10 cellular contexts compared by ENCODE assay signal in genomic region chr4:1330761-1331590, GRCh38.
A peak's percentile ranks its signal among the peaks of the same experiment; 100 is the strongest.
DNase-seq lines count a peak whose midpoint lies in the region; FAIRE-seq lines count a peak whose summit lies in the region.
"Had no signal": no experiment of that assay in that cellular context is flagged by ENCODE, and none has a peak within 500 bp of the region (broad histone marks: within the 10 kb centered on the region; RNA-seq: fewer than 3 reads in every experiment).

No MANE protein-coding gene starts in this region.

- peak; percentile 76 for DNase-seq in RCC 7860 (ENCODE audit: low spot score)
- peak; percentile 34 for DNase-seq in activated T-cell treated with anti-CD3 and anti-CD28 coated beads for 1 hour (ENCODE audit: low read depth)
- peak; percentile 26 for DNase-seq in stimulated activated CD8-positive, alpha-beta memory T cell treated with anti-CD3 and anti-CD28 coated beads, Interleukin-15, amount 100 ng/mL, for 1 hour (ENCODE audit: low read depth)
- DNase-seq in NCI-H69 (lab: John Stamatoyannopoulos, UW) = no peak
- DNase-seq in NCI-H82 treated with DMSO at 0.1 percent for 48 hours (lab: John Stamatoyannopoulos, UW; ENCODE audit: unreplicated experiment) = no peak
- no peak for DNase-seq in GM19239 (ENCODE audit: insufficient read length, low spot score)
- DNase-seq in germinal center (ENCODE audit: low spot score) = no peak
- DNase-seq: DMS79, islet precursor cell had no signal

- no peaks in the 10 kb centered on the region for H3K27me3 ChIP-seq in layer of hippocampus (ENCODE audit: control insufficient read depth, insufficient read depth, low read length)

- FAIRE-seq in RCC 7860 (lab: Jason Lieb, UNC) (peak; percentile 65), GM19239 (lab: Jason Lieb, UNC) (no peak)

- peak overlapping the region; percentile 4 for H3K27ac ChIP-seq in layer of hippocampus (ENCODE audit: low read depth, low read length)

Comparison
In these comparisons a context has a peak if more than half of its experiments do, and no peak if none do; other contexts are left out.
1. DNase-seq: peak in RCC 7860 (single experiment), activated T-cell treated with anti-CD3 and anti-CD28 coated beads for 1 hour (single experiment) and stimulated activated CD8-positive, alpha-beta memory T cell treated with anti-CD3 and anti-CD28 coated beads, Interleukin-15, amount 100 ng/mL, for 1 hour (single experiment); none in NCI-H69 (single experiment), NCI-H82 treated with DMSO at 0.1 percent for 48 hours (single experiment), GM19239 (single experiment) and germinal center (single experiment).